In the genomic region with DNA sequence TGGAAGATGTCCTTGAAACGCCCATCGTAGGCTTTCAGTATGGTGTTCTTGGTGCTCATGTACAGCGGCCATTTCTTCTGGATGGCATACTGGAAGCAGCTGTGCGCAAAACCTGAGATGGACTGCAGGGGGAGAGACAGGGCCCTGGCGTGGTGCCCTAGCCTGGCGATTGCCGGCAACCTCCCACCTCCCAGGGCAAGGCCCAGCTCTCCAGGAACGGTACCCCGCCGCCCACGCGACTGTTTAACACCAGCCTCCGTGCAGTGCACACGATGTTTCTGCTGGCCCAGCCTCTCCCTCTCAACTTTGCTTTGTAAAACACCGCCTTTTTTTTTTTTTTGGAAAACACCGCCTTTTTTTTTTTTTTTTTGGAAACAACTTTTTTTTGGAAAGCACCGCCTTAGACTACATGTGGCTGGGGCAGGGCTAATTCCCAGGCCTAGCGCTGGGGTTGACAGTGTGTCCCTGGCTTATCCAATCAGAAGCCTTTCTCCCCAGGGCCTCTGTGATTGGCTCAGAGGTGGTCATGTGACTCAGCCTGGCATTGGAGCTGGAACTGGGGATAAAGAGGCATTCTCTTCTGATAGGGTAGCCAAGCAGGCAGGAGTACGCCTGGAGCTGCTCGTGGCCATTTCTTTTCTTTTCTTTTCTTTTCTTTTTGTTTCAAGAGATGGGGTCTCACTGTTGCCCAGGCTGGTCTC, we compare ENCODE assay signal across 1 cellular context.
TF ChIP-seq lines count a peak whose summit lies in the region.

No MANE protein-coding gene starts in this region.

TF ChIP-seq in HepG2, 621 proteins besides CTCF, POLR2A, EP300 and RAD21 (continues in another document):
- TF ChIP-seq, protein P1, sequence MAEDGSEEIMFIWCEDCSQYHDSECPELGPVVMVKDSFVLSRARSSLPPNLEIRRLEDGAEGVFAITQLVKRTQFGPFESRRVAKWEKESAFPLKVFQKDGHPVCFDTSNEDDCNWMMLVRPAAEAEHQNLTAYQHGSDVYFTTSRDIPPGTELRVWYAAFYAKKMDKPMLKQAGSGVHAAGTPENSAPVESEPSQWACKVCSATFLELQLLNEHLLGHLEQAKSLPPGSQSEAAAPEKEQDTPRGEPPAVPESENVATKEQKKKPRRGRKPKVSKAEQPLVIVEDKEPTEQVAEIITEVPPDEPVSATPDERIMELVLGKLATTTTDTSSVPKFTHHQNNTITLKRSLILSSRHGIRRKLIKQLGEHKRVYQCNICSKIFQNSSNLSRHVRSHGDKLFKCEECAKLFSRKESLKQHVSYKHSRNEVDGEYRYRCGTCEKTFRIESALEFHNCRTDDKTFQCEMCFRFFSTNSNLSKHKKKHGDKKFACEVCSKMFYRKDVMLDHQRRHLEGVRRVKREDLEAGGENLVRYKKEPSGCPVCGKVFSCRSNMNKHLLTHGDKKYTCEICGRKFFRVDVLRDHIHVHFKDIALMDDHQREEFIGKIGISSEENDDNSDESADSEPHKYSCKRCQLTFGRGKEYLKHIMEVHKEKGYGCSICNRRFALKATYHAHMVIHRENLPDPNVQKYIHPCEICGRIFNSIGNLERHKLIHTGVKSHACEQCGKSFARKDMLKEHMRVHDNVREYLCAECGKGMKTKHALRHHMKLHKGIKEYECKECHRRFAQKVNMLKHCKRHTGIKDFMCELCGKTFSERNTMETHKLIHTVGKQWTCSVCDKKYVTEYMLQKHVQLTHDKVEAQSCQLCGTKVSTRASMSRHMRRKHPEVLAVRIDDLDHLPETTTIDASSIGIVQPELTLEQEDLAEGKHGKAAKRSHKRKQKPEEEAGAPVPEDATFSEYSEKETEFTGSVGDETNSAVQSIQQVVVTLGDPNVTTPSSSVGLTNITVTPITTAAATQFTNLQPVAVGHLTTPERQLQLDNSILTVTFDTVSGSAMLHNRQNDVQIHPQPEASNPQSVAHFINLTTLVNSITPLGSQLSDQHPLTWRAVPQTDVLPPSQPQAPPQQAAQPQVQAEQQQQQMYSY (CRISPR knock-in tag; IDR thresholded peaks at IDR 0.05): peak; percentile 79
- TF ChIP-seq, protein P2, sequence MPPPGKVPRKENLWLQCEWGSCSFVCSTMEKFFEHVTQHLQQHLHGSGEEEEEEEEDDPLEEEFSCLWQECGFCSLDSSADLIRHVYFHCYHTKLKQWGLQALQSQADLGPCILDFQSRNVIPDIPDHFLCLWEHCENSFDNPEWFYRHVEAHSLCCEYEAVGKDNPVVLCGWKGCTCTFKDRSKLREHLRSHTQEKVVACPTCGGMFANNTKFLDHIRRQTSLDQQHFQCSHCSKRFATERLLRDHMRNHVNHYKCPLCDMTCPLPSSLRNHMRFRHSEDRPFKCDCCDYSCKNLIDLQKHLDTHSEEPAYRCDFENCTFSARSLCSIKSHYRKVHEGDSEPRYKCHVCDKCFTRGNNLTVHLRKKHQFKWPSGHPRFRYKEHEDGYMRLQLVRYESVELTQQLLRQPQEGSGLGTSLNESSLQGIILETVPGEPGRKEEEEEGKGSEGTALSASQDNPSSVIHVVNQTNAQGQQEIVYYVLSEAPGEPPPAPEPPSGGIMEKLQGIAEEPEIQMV (CRISPR knock-in tag; IDR thresholded peaks at IDR 0.05; ENCODE audit: low read depth): no peak
- no peak for TF ChIP-seq SMAD1 (CRISPR knock-in tag; IDR thresholded peaks at IDR 0.05; ENCODE audit: borderline replicate concordance, low read depth)
- no peak for TF ChIP-seq ZNF34 (CRISPR knock-in tag; IDR thresholded peaks at IDR 0.05; ENCODE audit: borderline replicate concordance)
- TF ChIP-seq ZNF331 (CRISPR knock-in tag; IDR thresholded peaks at IDR 0.05): no peak
- TF ChIP-seq NFYB (CRISPR knock-in tag; IDR thresholded peaks at IDR 0.05): peak; percentile 53
- TF ChIP-seq, protein P3, sequence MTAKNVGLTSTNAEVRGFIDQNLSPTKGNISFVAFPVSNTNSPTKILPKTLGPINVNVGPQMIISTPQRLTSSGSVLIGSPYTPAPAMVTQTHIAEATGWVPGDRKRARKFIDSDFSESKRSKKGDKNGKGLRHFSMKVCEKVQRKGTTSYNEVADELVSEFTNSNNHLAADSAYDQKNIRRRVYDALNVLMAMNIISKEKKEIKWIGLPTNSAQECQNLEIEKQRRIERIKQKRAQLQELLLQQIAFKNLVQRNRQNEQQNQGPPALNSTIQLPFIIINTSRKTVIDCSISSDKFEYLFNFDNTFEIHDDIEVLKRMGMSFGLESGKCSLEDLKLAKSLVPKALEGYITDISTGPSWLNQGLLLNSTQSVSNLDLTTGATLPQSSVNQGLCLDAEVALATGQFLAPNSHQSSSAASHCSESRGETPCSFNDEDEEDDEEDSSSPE (CRISPR knock-in tag; IDR thresholded peaks at IDR 0.05): no peak
- TF ChIP-seq, protein P4, sequence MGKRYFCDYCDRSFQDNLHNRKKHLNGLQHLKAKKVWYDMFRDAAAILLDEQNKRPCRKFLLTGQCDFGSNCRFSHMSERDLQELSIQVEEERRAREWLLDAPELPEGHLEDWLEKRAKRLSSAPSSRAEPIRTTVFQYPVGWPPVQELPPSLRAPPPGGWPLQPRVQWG (CRISPR knock-in tag; IDR thresholded peaks at IDR 0.05; ENCODE audit: borderline replicate concordance, low read depth): no peak
- TF ChIP-seq JDP2 (CRISPR knock-in tag; IDR thresholded peaks at IDR 0.05; ENCODE audit: borderline replicate concordance): no peak
- TF ChIP-seq, protein P5, sequence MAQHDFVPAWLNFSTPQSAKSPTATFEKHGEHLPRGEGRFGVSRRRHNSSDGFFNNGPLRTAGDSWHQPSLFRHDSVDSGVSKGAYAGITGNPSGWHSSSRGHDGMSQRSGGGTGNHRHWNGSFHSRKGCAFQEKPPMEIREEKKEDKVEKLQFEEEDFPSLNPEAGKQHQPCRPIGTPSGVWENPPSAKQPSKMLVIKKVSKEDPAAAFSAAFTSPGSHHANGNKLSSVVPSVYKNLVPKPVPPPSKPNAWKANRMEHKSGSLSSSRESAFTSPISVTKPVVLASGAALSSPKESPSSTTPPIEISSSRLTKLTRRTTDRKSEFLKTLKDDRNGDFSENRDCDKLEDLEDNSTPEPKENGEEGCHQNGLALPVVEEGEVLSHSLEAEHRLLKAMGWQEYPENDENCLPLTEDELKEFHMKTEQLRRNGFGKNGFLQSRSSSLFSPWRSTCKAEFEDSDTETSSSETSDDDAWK (CRISPR knock-in tag; IDR thresholded peaks at IDR 0.05): no peak
- TF ChIP-seq ASH2L (IDR thresholded peaks at IDR 0.05; ENCODE audit: insufficient read length, low read depth, low read length): no peak
- TF ChIP-seq ZNF136 (CRISPR knock-in tag; IDR thresholded peaks at IDR 0.05; ENCODE audit: low read depth): no peak
- peak; percentile 34; the same call in 1 of the 2 replicates for TF ChIP-seq RAD51 (IDR thresholded peaks at IDR 0.05; ENCODE audit: borderline replicate concordance)
- no peak for TF ChIP-seq TCF12 (IDR thresholded peaks at IDR 0.05)
- no peak for TF ChIP-seq TCF12 (CRISPR knock-in tag; IDR thresholded peaks at IDR 0.05)
- TF ChIP-seq ZNF530 (CRISPR knock-in tag; IDR thresholded peaks at IDR 0.05; ENCODE audit: low read depth): no peak
- no peak for TF ChIP-seq ZFP36 (IDR thresholded peaks at IDR 0.05; ENCODE audit: borderline replicate concordance, low read depth, low read length, partially characterized antibody)
- peak; percentile 65 for TF ChIP-seq NFYC (CRISPR knock-in tag; IDR thresholded peaks at IDR 0.05)
- TF ChIP-seq ARNT (IDR thresholded peaks at IDR 0.05): no peak
- TF ChIP-seq HDAC1 (CRISPR knock-in tag; IDR thresholded peaks at IDR 0.05): no peak
- TF ChIP-seq, protein P6, sequence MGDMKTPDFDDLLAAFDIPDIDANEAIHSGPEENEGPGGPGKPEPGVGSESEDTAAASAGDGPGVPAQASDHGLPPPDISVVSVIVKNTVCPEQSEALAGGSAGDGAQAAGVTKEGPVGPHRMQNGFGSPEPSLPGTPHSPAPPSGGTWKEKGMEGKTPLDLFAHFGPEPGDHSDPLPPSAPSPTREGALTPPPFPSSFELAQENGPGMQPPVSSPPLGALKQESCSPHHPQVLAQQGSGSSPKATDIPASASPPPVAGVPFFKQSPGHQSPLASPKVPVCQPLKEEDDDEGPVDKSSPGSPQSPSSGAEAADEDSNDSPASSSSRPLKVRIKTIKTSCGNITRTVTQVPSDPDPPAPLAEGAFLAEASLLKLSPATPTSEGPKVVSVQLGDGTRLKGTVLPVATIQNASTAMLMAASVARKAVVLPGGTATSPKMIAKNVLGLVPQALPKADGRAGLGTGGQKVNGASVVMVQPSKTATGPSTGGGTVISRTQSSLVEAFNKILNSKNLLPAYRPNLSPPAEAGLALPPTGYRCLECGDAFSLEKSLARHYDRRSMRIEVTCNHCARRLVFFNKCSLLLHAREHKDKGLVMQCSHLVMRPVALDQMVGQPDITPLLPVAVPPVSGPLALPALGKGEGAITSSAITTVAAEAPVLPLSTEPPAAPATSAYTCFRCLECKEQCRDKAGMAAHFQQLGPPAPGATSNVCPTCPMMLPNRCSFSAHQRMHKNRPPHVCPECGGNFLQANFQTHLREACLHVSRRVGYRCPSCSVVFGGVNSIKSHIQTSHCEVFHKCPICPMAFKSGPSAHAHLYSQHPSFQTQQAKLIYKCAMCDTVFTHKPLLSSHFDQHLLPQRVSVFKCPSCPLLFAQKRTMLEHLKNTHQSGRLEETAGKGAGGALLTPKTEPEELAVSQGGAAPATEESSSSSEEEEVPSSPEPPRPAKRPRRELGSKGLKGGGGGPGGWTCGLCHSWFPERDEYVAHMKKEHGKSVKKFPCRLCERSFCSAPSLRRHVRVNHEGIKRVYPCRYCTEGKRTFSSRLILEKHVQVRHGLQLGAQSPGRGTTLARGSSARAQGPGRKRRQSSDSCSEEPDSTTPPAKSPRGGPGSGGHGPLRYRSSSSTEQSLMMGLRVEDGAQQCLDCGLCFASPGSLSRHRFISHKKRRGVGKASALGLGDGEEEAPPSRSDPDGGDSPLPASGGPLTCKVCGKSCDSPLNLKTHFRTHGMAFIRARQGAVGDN (CRISPR knock-in tag; IDR thresholded peaks at IDR 0.05): peak; percentile 8; the same call in 1 of the 2 replicates
- TF ChIP-seq MEF2D (CRISPR knock-in tag; IDR thresholded peaks at IDR 0.05): no peak
- TF ChIP-seq HNRNPL (IDR thresholded peaks at IDR 0.05; ENCODE audit: low read depth, low read length): peak; percentile 89; the same call in 1 of the 2 replicates
- TF ChIP-seq NFE2L1 (CRISPR knock-in tag; IDR thresholded peaks at IDR 0.05; ENCODE audit: borderline replicate concordance): no peak
- TF ChIP-seq SRSF4 (IDR thresholded peaks at IDR 0.05; ENCODE audit: low read depth, low read length, poor library complexity, severe bottlenecking): no peak
- TF ChIP-seq, protein P7, sequence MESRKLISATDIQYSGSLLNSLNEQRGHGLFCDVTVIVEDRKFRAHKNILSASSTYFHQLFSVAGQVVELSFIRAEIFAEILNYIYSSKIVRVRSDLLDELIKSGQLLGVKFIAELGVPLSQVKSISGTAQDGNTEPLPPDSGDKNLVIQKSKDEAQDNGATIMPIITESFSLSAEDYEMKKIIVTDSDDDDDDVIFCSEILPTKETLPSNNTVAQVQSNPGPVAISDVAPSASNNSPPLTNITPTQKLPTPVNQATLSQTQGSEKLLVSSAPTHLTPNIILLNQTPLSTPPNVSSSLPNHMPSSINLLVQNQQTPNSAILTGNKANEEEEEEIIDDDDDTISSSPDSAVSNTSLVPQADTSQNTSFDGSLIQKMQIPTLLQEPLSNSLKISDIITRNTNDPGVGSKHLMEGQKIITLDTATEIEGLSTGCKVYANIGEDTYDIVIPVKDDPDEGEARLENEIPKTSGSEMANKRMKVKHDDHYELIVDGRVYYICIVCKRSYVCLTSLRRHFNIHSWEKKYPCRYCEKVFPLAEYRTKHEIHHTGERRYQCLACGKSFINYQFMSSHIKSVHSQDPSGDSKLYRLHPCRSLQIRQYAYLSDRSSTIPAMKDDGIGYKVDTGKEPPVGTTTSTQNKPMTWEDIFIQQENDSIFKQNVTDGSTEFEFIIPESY (CRISPR knock-in tag; IDR thresholded peaks at IDR 0.05): peak; percentile 78; the same call in 1 of the 2 replicates
- TF ChIP-seq, protein P8, sequence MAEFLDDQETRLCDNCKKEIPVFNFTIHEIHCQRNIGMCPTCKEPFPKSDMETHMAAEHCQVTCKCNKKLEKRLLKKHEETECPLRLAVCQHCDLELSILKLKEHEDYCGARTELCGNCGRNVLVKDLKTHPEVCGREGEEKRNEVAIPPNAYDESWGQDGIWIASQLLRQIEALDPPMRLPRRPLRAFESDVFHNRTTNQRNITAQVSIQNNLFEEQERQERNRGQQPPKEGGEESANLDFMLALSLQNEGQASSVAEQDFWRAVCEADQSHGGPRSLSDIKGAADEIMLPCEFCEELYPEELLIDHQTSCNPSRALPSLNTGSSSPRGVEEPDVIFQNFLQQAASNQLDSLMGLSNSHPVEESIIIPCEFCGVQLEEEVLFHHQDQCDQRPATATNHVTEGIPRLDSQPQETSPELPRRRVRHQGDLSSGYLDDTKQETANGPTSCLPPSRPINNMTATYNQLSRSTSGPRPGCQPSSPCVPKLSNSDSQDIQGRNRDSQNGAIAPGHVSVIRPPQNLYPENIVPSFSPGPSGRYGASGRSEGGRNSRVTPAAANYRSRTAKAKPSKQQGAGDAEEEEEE (CRISPR knock-in tag; IDR thresholded peaks at IDR 0.05; ENCODE audit: borderline replicate concordance): no peak
- no peak for TF ChIP-seq ZNF263 (CRISPR knock-in tag; IDR thresholded peaks at IDR 0.05)
- TF ChIP-seq RBFOX2 (IDR thresholded peaks at IDR 0.05; ENCODE audit: low read depth, low read length): no peak
- TF ChIP-seq ZNF891 (CRISPR knock-in tag; IDR thresholded peaks at IDR 0.05): no peak
- no peak for TF ChIP-seq SMARCE1 (IDR thresholded peaks at IDR 0.05; ENCODE audit: borderline replicate concordance)
- no peak for TF ChIP-seq ZNF501 (CRISPR knock-in tag; IDR thresholded peaks at IDR 0.05)
- TF ChIP-seq, protein P9, sequence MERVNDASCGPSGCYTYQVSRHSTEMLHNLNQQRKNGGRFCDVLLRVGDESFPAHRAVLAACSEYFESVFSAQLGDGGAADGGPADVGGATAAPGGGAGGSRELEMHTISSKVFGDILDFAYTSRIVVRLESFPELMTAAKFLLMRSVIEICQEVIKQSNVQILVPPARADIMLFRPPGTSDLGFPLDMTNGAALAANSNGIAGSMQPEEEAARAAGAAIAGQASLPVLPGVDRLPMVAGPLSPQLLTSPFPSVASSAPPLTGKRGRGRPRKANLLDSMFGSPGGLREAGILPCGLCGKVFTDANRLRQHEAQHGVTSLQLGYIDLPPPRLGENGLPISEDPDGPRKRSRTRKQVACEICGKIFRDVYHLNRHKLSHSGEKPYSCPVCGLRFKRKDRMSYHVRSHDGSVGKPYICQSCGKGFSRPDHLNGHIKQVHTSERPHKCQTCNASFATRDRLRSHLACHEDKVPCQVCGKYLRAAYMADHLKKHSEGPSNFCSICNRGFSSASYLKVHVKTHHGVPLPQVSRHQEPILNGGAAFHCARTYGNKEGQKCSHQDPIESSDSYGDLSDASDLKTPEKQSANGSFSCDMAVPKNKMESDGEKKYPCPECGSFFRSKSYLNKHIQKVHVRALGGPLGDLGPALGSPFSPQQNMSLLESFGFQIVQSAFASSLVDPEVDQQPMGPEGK (CRISPR knock-in tag; IDR thresholded peaks at IDR 0.05): no peak
- no peak for TF ChIP-seq SALL1 (CRISPR knock-in tag; IDR thresholded peaks at IDR 0.05)
- TF ChIP-seq, protein P10, sequence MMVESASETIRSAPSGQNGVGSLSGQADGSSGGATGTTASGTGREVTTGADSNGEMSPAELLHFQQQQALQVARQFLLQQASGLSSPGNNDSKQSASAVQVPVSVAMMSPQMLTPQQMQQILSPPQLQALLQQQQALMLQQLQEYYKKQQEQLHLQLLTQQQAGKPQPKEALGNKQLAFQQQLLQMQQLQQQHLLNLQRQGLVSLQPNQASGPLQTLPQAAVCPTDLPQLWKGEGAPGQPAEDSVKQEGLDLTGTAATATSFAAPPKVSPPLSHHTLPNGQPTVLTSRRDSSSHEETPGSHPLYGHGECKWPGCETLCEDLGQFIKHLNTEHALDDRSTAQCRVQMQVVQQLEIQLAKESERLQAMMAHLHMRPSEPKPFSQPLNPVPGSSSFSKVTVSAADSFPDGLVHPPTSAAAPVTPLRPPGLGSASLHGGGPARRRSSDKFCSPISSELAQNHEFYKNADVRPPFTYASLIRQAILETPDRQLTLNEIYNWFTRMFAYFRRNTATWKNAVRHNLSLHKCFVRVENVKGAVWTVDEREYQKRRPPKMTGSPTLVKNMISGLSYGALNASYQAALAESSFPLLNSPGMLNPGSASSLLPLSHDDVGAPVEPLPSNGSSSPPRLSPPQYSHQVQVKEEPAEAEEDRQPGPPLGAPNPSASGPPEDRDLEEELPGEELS (CRISPR knock-in tag; IDR thresholded peaks at IDR 0.05): no peak
- no peak for TF ChIP-seq SNRNP70 (IDR thresholded peaks at IDR 0.05; ENCODE audit: low read depth, low read length)
